Comparison of ENCODE assay signal across 34 cellular contexts in genomic region chr16:16178455-16179162, GRCh38. TPM values are rescaled to one million over a fixed set of nuclear protein-coding genes. Genes with fewer than 3 reads are reported as not detected.
"Had no signal": no experiment of that assay in that cellular context is flagged by ENCODE, and none has a peak within 500 bp of the region (broad histone marks: within the 10 kb centered on the region; RNA-seq: fewer than 3 reads in every experiment).

No MANE protein-coding gene starts in this region.

- H3K27ac ChIP-seq: adrenal gland, body of pancreas, brain microvascular endothelial cell, breast epithelium, VCaP had no signal

- H3K9me3 ChIP-seq: adrenal gland, body of pancreas, breast epithelium had no signal

- H3K27me3 ChIP-seq: adrenal gland, body of pancreas, brain microvascular endothelial cell, breast epithelium had no signal

- H3K36me3 ChIP-seq: adrenal gland, brain microvascular endothelial cell, breast epithelium had no signal

- H3K4me3 ChIP-seq: adrenal gland, body of pancreas, breast epithelium had no signal

- FAIRE-seq: astrocyte, TTC549 had no signal

- DNase-seq: activated B cell treated with CpG ODN at 0.5 μM for 24 hours; activated CD4-positive, alpha-beta memory T cell treated with anti-CD3 and anti-CD28 coated beads for 36 hours; activated CD4-positive, alpha-beta T cell treated with anti-CD3 and anti-CD28 coated beads for 4 hours; activated CD4-positive, alpha-beta T cell treated with anti-CD3 and anti-CD28 coated beads, Interleukin-2, amount 10 ng/mL, durations not matched to agents 24 days and 14 days; activated CD4-positive, alpha-beta T cell treated with anti-CD3 and anti-CD28 coated beads, Interleukin-2, amount 50 U/mL, for 1 hour; activated CD4-positive, alpha-beta T cell treated with anti-CD3 and anti-CD28 coated beads, Interleukin-2, amount 50 U/mL, for 4 hours; activated CD4-positive, CD25-positive, alpha-beta regulatory T cell treated with anti-CD3 and anti-CD28 coated beads, Interleukin-2, amount 50 U/mL, for 72 hours; activated CD8-positive, alpha-beta memory T cell treated with anti-CD3 and anti-CD28 coated beads, Interleukin-2, amount 50 U/mL, for 48 hours; activated CD8-positive, alpha-beta T cell treated with anti-CD3 and anti-CD28 coated beads for 36 hours; activated effector memory CD4-positive, alpha-beta T cell treated with anti-CD3 and anti-CD28 coated beads, Interleukin-2, amount 50 U/mL, for 16 hours; activated gamma-delta T cell treated with Interleukin-2 at 50 U/mL for 16 hours; activated naive CD4-positive, alpha-beta T cell; activated naive CD4-positive, alpha-beta T cell treated with anti-CD3 and anti-CD28 coated beads for 36 hours; activated naive CD4-positive, alpha-beta T cell treated with anti-CD3 and anti-CD28 coated beads, Interleukin-2, amount 50 U/mL, for 16 hours; activated naive CD8-positive, alpha-beta T cell treated with anti-CD3 and anti-CD28 coated beads for 36 hours; activated T-cell treated with anti-CD3 and anti-CD28 coated beads, Interleukin-2, amount 50 U/mL, for 1 hour; activated T-cell treated with anti-CD3 and anti-CD28 coated beads, Interleukin-2, amount 50 U/mL, for 4 hours; activated T-cell treated with anti-CD3 and anti-CD28 coated beads, Interleukin-2, amount 50 U/mL, for 72 hours; adrenal gland; amniotic stem cell; body of pancreas; brain microvascular endothelial cell; central memory CD4-positive, alpha-beta T cell; T-helper 1 cell; T-helper 2 cell; T-helper 9 cell had no signal

- ATAC-seq: activated CD8-positive, alpha-beta T cell treated with anti-CD3 and anti-CD28 coated beads for 36 hours; activated naive CD4-positive, alpha-beta T cell treated with anti-CD3 and anti-CD28 coated beads, Interleukin-2, amount 50 U/mL, for 72 hours; activated T-cell treated with anti-CD3 and anti-CD28 coated beads, Interleukin-2, amount 50 U/mL, for 4 hours; activated T-cell treated with anti-CD3 and anti-CD28 coated beads, Interleukin-2, amount 50 U/mL, for 72 hours; activated T-helper 17 cell treated with anti-CD3 and anti-CD28 coated beads, Interleukin-2, amount 50 U/mL, for 72 hours; body of pancreas had no signal

- H3K4me1 ChIP-seq: adrenal gland, body of pancreas, breast epithelium had no signal

RNA-seq across cellular contexts. Expression of gene ABCC6, which starts 44.7 kb away (rescaled TPM):
- total RNA-seq: activated B cell treated with CpG ODN at 0.5 μM for 24 hours; activated CD4-positive, alpha-beta memory T cell treated with anti-CD3 and anti-CD28 coated beads for 36 hours; activated CD4-positive, alpha-beta T cell treated with anti-CD3 and anti-CD28 coated beads, Interleukin-2, amount 10 ng/mL, durations not matched to agents 24 days and 14 days; activated CD8-positive, alpha-beta memory T cell treated with anti-CD3 and anti-CD28 coated beads for 36 hours; activated CD8-positive, alpha-beta T cell treated with anti-CD3 and anti-CD28 coated beads for 36 hours; activated naive CD4-positive, alpha-beta T cell treated with anti-CD3 and anti-CD28 coated beads for 36 hours; activated naive CD4-positive, alpha-beta T cell treated with anti-CD3 and anti-CD28 coated beads, Interleukin-2, amount 50 U/mL, for 72 hours; activated naive CD8-positive, alpha-beta T cell treated with anti-CD3 and anti-CD28 coated beads for 36 hours; activated T-cell treated with anti-CD3 and anti-CD28 coated beads, Interleukin-2, amount 50 U/mL, for 4 hours; activated T-cell treated with anti-CD3 and anti-CD28 coated beads, Interleukin-2, amount 50 U/mL, for 72 hours; activated T-helper 1 cell treated with anti-CD3 and anti-CD28 coated beads, Interleukin-12 subunit alpha, Interleukin-12 subunit beta, Interleukin-2, Interleukin-4 antibody, amounts not matched to agents 30 ng/mL and 10 ng/mL and 1 ng/mL, durations not matched to agents 14 hours and 24 hours and 36 hours had no signal
